11 cellular contexts compared by ENCODE assay signal in the genomic region with DNA sequence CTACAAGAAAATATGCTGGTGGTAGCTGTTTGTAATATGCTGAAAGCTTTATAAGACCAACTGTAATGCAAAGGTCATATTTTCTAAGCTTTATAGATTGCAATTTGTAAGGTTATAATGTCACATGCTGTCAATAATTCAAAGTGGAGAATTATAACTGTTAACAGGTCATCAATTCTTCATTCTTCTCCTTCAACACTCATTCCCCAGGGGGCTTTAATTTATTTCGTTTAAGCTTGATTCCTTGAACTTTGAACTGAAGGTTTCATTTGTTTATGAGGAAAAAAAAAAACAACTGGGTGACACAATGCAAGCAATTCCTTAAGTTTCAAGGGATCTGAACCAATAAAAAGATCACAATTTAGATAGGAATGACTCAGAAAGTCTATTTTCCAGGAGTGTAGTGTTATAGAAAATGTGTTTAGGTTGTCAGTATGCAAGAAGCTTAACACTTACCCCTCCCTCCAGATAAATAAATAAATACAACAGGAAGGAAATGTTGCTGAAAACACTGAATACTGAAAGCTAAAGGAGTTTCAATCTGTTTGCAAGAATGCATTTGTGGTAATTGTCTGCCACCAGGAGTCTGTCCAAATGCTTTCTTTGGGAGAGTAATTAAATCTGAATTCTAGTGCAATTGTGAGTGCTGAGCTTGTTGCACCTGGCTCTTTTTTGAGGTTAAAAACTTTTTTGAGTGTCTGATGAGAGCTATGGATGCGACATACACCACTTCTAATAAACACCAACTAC.
DNase-seq lines count a peak whose midpoint lies in the region; ATAC-seq, FAIRE-seq and TF ChIP-seq lines count a peak whose summit lies in the region.
"Had no signal": no experiment of that assay in that cellular context is flagged by ENCODE, and none has a peak within 500 bp of the region (broad histone marks: within the 10 kb centered on the region; RNA-seq: fewer than 3 reads in every experiment).

No MANE protein-coding gene starts in this region.

- H4K20me1 ChIP-seq in BLaER1 treated with 17β-estradiol and CSF1 and Interleukin-3, amounts not matched to agents 10 nM and 100 nM, result no peaks in the 10 kb centered on the region

- no peak overlapping the region for H3K4me3 ChIP-seq in BLaER1 treated with 17β-estradiol and CSF1 and Interleukin-3, amounts not matched to agents 10 nM and 100 nM
- no peak overlapping the region for H3K4me3 ChIP-seq in psoas muscle

- no peaks in the 10 kb centered on the region; a peak in 1 of 22 replicates for H3K9me3 ChIP-seq in BLaER1 treated with 17β-estradiol and CSF1 and Interleukin-3, amounts not matched to agents 10 nM and 100 nM (replicated peaks in 1 of 11)
- H3K9me3 ChIP-seq in psoas muscle, result no peaks in the 10 kb centered on the region

- no peak overlapping the region for H3K9ac ChIP-seq in BLaER1 treated with 17β-estradiol and CSF1 and Interleukin-3, amounts not matched to agents 10 nM and 100 nM

- intact Hi-C loops in psoas muscle (cut with DNase I), result no loop called here

- FAIRE-seq in GM19239 (lab: Jason Lieb, UNC), result peak; percentile 91
- FAIRE-seq: astrocyte had no signal

- H3K4me1 ChIP-seq in BLaER1 treated with 17β-estradiol and CSF1 and Interleukin-3, amounts not matched to agents 10 nM and 100 nM, result peaks cover 13 to 24% (median 19%) of the 10 kb centered on the region in 10 experiments
- H3K4me1 ChIP-seq in psoas muscle, result no peaks in the 10 kb centered on the region

- DNase-seq in GM19239 (ENCODE audit: insufficient read length, low spot score), result no peak
- DNase-seq in psoas muscle, result no peak
- DNase-seq in amygdala (lab: John Stamatoyannopoulos, UW), result no peak
- no peak for DNase-seq in stimulated activated CD4-positive, alpha-beta T cell treated with anti-CD3 and anti-CD28 coated beads, Interleukin-4, amount 100 ng/mL, for 4 hours
- no peak for DNase-seq in nucleus accumbens (lab: John Stamatoyannopoulos, UW)
- DNase-seq: erythroblast, NCI-H2171 treated with DMSO at 0.1 percent for 48 hours had no signal

- 35 to 47% (median 44%) methylated on average over 2 of the region's 2 CpGs for WGBS in psoas muscle, 3 donors

- peak overlapping the region; percentile 29 to 71 (median 56); a peak in 21 of 22 replicates for H3K4me2 ChIP-seq in BLaER1 treated with 17β-estradiol and CSF1 and Interleukin-3, amounts not matched to agents 10 nM and 100 nM

- peak; percentile 86 for ATAC-seq in HG02623 (IDR thresholded peaks at IDR 0.05; ENCODE audit: unreplicated experiment)
- ATAC-seq in HG03565 (IDR thresholded peaks at IDR 0.05; ENCODE audit: unreplicated experiment), result peak; percentile 74
- no peak for ATAC-seq in psoas muscle

- H3K27ac ChIP-seq in BLaER1 treated with 17β-estradiol and CSF1 and Interleukin-3, amounts not matched to agents 10 nM and 100 nM, result peak overlapping the region in 3 of 11 experiments; percentile 6 to 26 (median 13); a peak in 2 of 22 replicates
- H3K27ac ChIP-seq in psoas muscle, result no peak overlapping the region

- H3K36me3 ChIP-seq in BLaER1 treated with 17β-estradiol and CSF1 and Interleukin-3, amounts not matched to agents 10 nM and 100 nM, result no peaks in the 10 kb centered on the region
- no peaks in the 10 kb centered on the region for H3K36me3 ChIP-seq in psoas muscle (ENCODE audit: insufficient read depth in 1 of 2, low read depth in 1 of 2)

- TF ChIP-seq CTCF in psoas muscle (IDR thresholded peaks at IDR 0.05), result no peak

- no peaks in the 10 kb centered on the region for H3K27me3 ChIP-seq in BLaER1 treated with 17β-estradiol and CSF1 and Interleukin-3, amounts not matched to agents 10 nM and 100 nM
- H3K27me3 ChIP-seq in psoas muscle (ENCODE audit: insufficient read depth in 3 of 3, low read length in 2 of 3), result no peaks in the 10 kb centered on the region

Comparison
In these comparisons a context has a peak if more than half of its experiments do, and no peak if none do; other contexts are left out.
1. ATAC-seq: peak in HG02623 (single experiment) and HG03565 (single experiment); none in psoas muscle (0 of 4).